ENCODE assay signal across 9 cellular contexts in the genomic region with DNA sequence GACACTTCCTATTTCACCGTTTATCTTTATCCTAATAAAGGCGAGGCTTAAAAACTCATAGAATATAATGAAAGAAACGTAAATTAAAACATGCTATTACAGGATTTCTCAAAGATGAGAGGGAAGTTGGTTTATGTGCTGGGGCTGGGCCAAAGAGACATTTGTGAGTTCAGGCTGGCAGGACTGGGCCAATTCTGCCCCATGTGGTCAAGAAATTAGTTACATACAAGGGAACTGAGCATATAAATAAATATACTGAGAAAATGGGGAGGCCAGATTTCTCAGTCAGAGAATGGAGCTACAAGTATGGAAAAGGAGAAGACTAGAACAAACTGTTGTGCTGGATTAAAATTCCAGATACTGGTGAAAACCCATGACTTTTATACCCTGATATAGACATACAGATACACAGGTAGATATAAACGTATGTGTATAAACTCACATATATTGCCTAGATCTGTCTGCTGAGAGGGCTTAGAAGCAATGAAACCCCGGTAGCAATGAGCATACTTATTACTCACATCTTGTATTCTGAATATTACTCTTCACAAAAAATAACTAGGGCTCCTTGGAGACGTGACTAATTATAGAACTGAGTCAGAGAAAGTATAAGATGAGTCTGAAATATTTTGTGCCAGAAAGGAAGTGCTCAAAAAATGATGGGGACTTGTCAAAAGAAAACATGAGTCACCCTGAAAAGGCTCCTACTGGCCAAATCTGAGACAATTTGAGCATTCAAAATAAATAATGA.
DNase-seq lines count a peak whose midpoint lies in the region; ATAC-seq and TF ChIP-seq lines count a peak whose summit lies in the region.
"Had no signal": no experiment of that assay in that cellular context is flagged by ENCODE, and none has a peak within 500 bp of the region (broad histone marks: within the 10 kb centered on the region; RNA-seq: fewer than 3 reads in every experiment).

No MANE protein-coding gene starts in this region.

- H2AFZ ChIP-seq in PC-9: no peak overlapping the region

- no peaks in the 10 kb centered on the region for H3K9me2 ChIP-seq in PC-9 (ENCODE audit: insufficient read depth)

- TF ChIP-seq CTCF in PC-9 (conservative IDR thresholded peaks at IDR 0.05): no peak
- TF ChIP-seq CTCF in testis (IDR thresholded peaks at IDR 0.05): no peak

- WGBS in testis, 2 donors: 77 to 85% methylated on average over 6 of the region's 6 CpGs

- peaks cover 39 to 44% (median 40%) of the 10 kb centered on the region in 11 experiments for H3K9me3 ChIP-seq in BLaER1 treated with 17β-estradiol and CSF1 and Interleukin-3, amounts not matched to agents 10 nM and 100 nM (replicated peaks in 1 of 11)
- H3K9me3 ChIP-seq in PC-9 (ENCODE audit: insufficient read depth, low read depth) (0 out of 2 replicates have a peak, but pooled peaks cover 4% of the 10 kb centered on the region), testis (no peaks in the 10 kb centered on the region)

- 0 out of 22 replicates have a peak, but pooled peaks cover 0 to 3% (median 0%) of the 10 kb centered on the region in 11 experiments for H4K20me1 ChIP-seq in BLaER1 treated with 17β-estradiol and CSF1 and Interleukin-3, amounts not matched to agents 10 nM and 100 nM
- no peaks in the 10 kb centered on the region for H4K20me1 ChIP-seq in PC-9 (ENCODE audit: insufficient read depth)

- peaks cover 9 to 23% (median 15%) of the 10 kb centered on the region in 10 experiments; a peak in 18 of 20 replicates for H3K4me1 ChIP-seq in BLaER1 treated with 17β-estradiol and CSF1 and Interleukin-3, amounts not matched to agents 10 nM and 100 nM
- H3K4me1 ChIP-seq in PC-9 (replicated peaks; ENCODE audit: insufficient read depth) (no peaks in the 10 kb centered on the region), testis (no peaks in the 10 kb centered on the region)

- H3K36me3 Mint-ChIP-seq in activated CD4-positive, alpha-beta T cell treated with anti-CD3 and anti-CD28 coated beads, Interleukin-2, amount 10 ng/mL, durations not matched to agents 24 days and 14 days (ENCODE audit: low read depth): peaks cover 31% of the 10 kb centered on the region

- peaks cover 3% of the 10 kb centered on the region for H3K27me3 Mint-ChIP-seq in activated CD4-positive, alpha-beta T cell treated with anti-CD3 and anti-CD28 coated beads, Interleukin-2, amount 10 ng/mL, durations not matched to agents 24 days and 14 days
- H3K27me3 Mint-ChIP-seq: naive B cell had no signal

- H3K27ac Mint-ChIP-seq in activated CD4-positive, alpha-beta T cell treated with anti-CD3 and anti-CD28 coated beads, Interleukin-2, amount 10 ng/mL, durations not matched to agents 24 days and 14 days: no peak overlapping the region

- H3K36me3 ChIP-seq in BLaER1 treated with 17β-estradiol and CSF1 and Interleukin-3, amounts not matched to agents 10 nM and 100 nM: peaks cover 25 to 41% (median 37%) of the 10 kb centered on the region in 11 experiments
- H3K36me3 ChIP-seq in PC-9 (ENCODE audit: low read depth) (no peaks in the 10 kb centered on the region), testis (ENCODE audit: low read depth, missing control alignments) (no peaks in the 10 kb centered on the region)

- no peaks in the 10 kb centered on the region; a peak in 1 of 22 replicates for H3K27me3 ChIP-seq in BLaER1 treated with 17β-estradiol and CSF1 and Interleukin-3, amounts not matched to agents 10 nM and 100 nM
- no peaks in the 10 kb centered on the region for H3K27me3 ChIP-seq in PC-9 (ENCODE audit: insufficient read depth, low read depth)
- H3K27me3 ChIP-seq in testis: no peaks in the 10 kb centered on the region

- H3F3A ChIP-seq in PC-9 (ENCODE audit: insufficient read depth, low read depth): no peaks in the 10 kb centered on the region

- peak overlapping the region in 10 of 11 experiments; percentile 0 to 70 (median 42); a peak in 16 of 22 replicates for H3K4me2 ChIP-seq in BLaER1 treated with 17β-estradiol and CSF1 and Interleukin-3, amounts not matched to agents 10 nM and 100 nM
- H3K4me2 ChIP-seq in PC-9: no peak overlapping the region

- no peak overlapping the region for H3K4me3 Mint-ChIP-seq in activated CD4-positive, alpha-beta T cell treated with anti-CD3 and anti-CD28 coated beads, Interleukin-2, amount 10 ng/mL, durations not matched to agents 24 days and 14 days
- H3K4me3 Mint-ChIP-seq: naive B cell had no signal

- POLR2A ChIA-PET in PC-9 (lab: Charles Lee; ENCODE audit: unreplicated experiment): no interaction called here

- no peak overlapping the region for H3K4me3 ChIP-seq in BLaER1 treated with 17β-estradiol and CSF1 and Interleukin-3, amounts not matched to agents 10 nM and 100 nM
- no peak overlapping the region for H3K4me3 ChIP-seq in PC-9
- H3K4me3 ChIP-seq in testis: no peak overlapping the region

- no peaks in the 10 kb centered on the region for H3K79me2 ChIP-seq in PC-9 (ENCODE audit: low read depth)

- H3K9ac ChIP-seq in BLaER1 treated with 17β-estradiol and CSF1 and Interleukin-3, amounts not matched to agents 10 nM and 100 nM: peak overlapping the region in 2 of 11 experiments; percentile 2 to 51; a peak in 4 of 22 replicates

- H3K27ac ChIP-seq in BLaER1 treated with 17β-estradiol and CSF1 and Interleukin-3, amounts not matched to agents 10 nM and 100 nM: peak overlapping the region in 9 of 11 experiments; percentile 15 to 80 (median 43); a peak in 11 of 22 replicates
- H3K27ac ChIP-seq in PC-9 (0 out of 2 replicates have a peak overlapping the region, but pooled peaks have one; percentile 9), testis (no peak overlapping the region)

- DNase-seq in PC-9 (peak in 1 of 2 experiments; percentile 37), fibroblast of the conjunctiva (ENCODE audit: low read depth) (peak; percentile 53), SHP77 treated with DMSO at 0.1 percent for 48 hours (lab: John Stamatoyannopoulos, UW) (no peak), testis (no peak)
- no peak for DNase-seq in activated CD4-positive, alpha-beta T cell treated with anti-CD3 and anti-CD28 coated beads, Interleukin-2, amount 10 ng/mL, durations not matched to agents 24 days and 14 days
- DNase-seq: naive B cell had no signal

- peaks cover 25% of the 10 kb centered on the region for H3K9me3 Mint-ChIP-seq in activated CD4-positive, alpha-beta T cell treated with anti-CD3 and anti-CD28 coated beads, Interleukin-2, amount 10 ng/mL, durations not matched to agents 24 days and 14 days

- no peak for TF ChIP-seq POLR2A in testis (IDR thresholded peaks at IDR 0.05)

- peak; percentile 78 for ATAC-seq in GM18873 (IDR thresholded peaks at IDR 0.05; ENCODE audit: low FRiP score, unreplicated experiment)
- peak; percentile 92 for ATAC-seq in HG03060 (IDR thresholded peaks at IDR 0.05; ENCODE audit: low read depth, unreplicated experiment)

- peaks cover 11% of the 10 kb centered on the region for H3K4me1 Mint-ChIP-seq in activated CD4-positive, alpha-beta T cell treated with anti-CD3 and anti-CD28 coated beads, Interleukin-2, amount 10 ng/mL, durations not matched to agents 24 days and 14 days
- H3K4me1 Mint-ChIP-seq: naive B cell had no signal

- intact Hi-C loops in PC-9 (cut with micrococcal nuclease; ENCODE audit: unreplicated experiment): no loop called here
- intact Hi-C loops in testis (cut with DNase I; ENCODE audit: low total_unique reads): no loop called here
- intact Hi-C loops in activated CD4-positive, alpha-beta T cell treated with anti-CD3 and anti-CD28 coated beads, Interleukin-2, amount 10 ng/mL, durations not matched to agents 24 days and 14 days (cut with micrococcal nuclease): loop anchor here (1.0 to 10.0 kb wide), 3 partner anchors 16 to 621 kb away; partner anchors contain the start of gene PLEKHA1

- CTCF ChIA-PET in PC-9 (lab: Charles Lee): interaction anchor here (0.6 kb wide), 1 partner anchor 348 kb away, joined by 12 read pairs; no protein-coding TSS in a partner anchor

- no TSS peak for BruUV-seq in PC-9 (replicated peaks; lab: Mats Ljungman, UMichigan)

Comparison
In these comparisons a context has a peak if more than half of its experiments do, and no peak if none do; other contexts are left out.
1. H3K27ac ChIP-seq: peak in BLaER1 treated with 17β-estradiol and CSF1 and Interleukin-3, amounts not matched to agents 10 nM and 100 nM (9 of 11) and PC-9 (single experiment); none in testis (0 of 2).